In genomic region chr11:105937331-105937730, GRCh38 we compare ENCODE assay signal across 12 cellular contexts.
A peak's percentile ranks its signal among the peaks of the same experiment; 100 is the strongest.
DNase-seq lines count a peak whose midpoint lies in the region; ATAC-seq, FAIRE-seq and TF ChIP-seq lines count a peak whose summit lies in the region.
"Had no signal": no experiment of that assay in that cellular context is flagged by ENCODE, and none has a peak within 500 bp of the region (broad histone marks: within the 10 kb centered on the region; RNA-seq: fewer than 3 reads in every experiment).

No MANE protein-coding gene starts in this region.

- no peaks in the 10 kb centered on the region for H3K36me3 ChIP-seq in tibial artery

- no peak for FAIRE-seq in H54 (lab: Jason Lieb, UNC)
- FAIRE-seq: endometrium, RCC 7860 had no signal

- H3K4me3 ChIP-seq in HFF-Myc (replicated peaks; ENCODE audit: low read depth, low read length): no peak overlapping the region
- no peak overlapping the region for H3K4me3 ChIP-seq in fibroblast of mammary gland (ENCODE audit: control insufficient read depth, low read depth, low read length)
- H3K4me3 ChIP-seq in tibial artery: no peak overlapping the region

- TF ChIP-seq POLR2A in H54 (IDR thresholded peaks at IDR 0.05; ENCODE audit: low read depth, low read length): no peak

- no peaks in the 10 kb centered on the region for H3K9me3 ChIP-seq in tibial artery

- TF ChIP-seq CTCF in HFF-Myc (IDR thresholded peaks at IDR 0.05; ENCODE audit: low read depth, low read length, missing control alignments) (no peak), fibroblast of mammary gland (conservative IDR thresholded peaks at IDR 0.05; ENCODE audit: control insufficient read depth, insufficient read depth, low read depth, low read length) (no peak), tibial artery (IDR thresholded peaks at IDR 0.05) (no peak)

- DNase-seq in Daoy (ENCODE audit: low read depth): peak; percentile 8
- DNase-seq in HFF-Myc (ENCODE audit: extremely low read depth, low read depth): peak; percentile 62
- DNase-seq in NCI-H226: peak; percentile 72
- DNase-seq in fibroblast of mammary gland (ENCODE audit: low read depth): peak; percentile 30
- no peak for DNase-seq in tibial artery
- no peak for DNase-seq in H54 (ENCODE audit: insufficient read length, low spot score)
- DNase-seq in left ventricle myocardium superior: no peak
- no peak for DNase-seq in activated gamma-delta T cell treated with Interleukin-2 at 50 U/mL for 16 hours
- DNase-seq: CD4-positive, CD25-positive, alpha-beta regulatory T cell; natural killer cell had no signal

- H3K27ac ChIP-seq in tibial artery: no peak overlapping the region

- intact Hi-C loops in tibial artery (cut with DNase I; ENCODE audit: low total_unique reads): no loop called here
- intact Hi-C loops in left ventricle myocardium superior (cut with micrococcal nuclease): no loop called here

- H3K4me1 ChIP-seq in tibial artery: no peaks in the 10 kb centered on the region

- ATAC-seq in left ventricle myocardium superior: no peak
- ATAC-seq: natural killer cell had no signal

- H3K27me3 ChIP-seq in tibial artery: no peaks in the 10 kb centered on the region

Comparison
In these comparisons a context has a peak if more than half of its experiments do, and no peak if none do; other contexts are left out.
1. DNase-seq: peak in Daoy (single experiment), HFF-Myc (single experiment), NCI-H226 (single experiment) and fibroblast of mammary gland (single experiment); none in tibial artery (0 of 2), H54 (single experiment), left ventricle myocardium superior (single experiment) and activated gamma-delta T cell treated with Interleukin-2 at 50 U/mL for 16 hours (single experiment).